Comparison of ENCODE assay signal across 3 cellular contexts in genomic region chr2:2506536-2506935, GRCh38.
"Had no signal": no experiment of that assay in that cellular context is flagged by ENCODE, and none has a peak within 500 bp of the region (broad histone marks: within the 10 kb centered on the region; RNA-seq: fewer than 3 reads in every experiment).

No MANE protein-coding gene starts in this region.

- DNase-seq: GDM1, GF-D8 had no signal

- ATAC-seq: GM12878 had no signal

- H3K4me3 ChIP-seq: GM12878 had no signal
